Comparison of ENCODE assay signal across 22 cellular contexts in the genomic region with DNA sequence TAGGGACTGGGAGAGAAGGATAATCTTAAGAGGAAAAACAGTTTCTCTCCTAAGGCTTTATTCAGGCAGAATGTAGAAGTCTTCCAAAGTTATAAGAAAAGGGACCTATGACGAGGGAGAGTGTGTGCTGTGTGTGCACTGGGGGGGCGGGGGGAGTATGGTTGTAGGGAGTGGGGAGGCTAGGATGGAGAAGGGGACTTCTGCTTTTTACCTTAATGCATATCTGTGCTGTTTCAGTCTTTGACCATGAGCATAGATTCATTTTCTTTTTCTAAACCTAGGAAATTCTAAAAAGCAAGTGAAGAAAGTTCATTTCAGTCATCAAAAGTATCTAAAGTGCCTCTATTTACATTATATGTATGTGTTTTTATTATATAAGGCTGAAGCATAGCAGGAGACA. TPM values are rescaled to one million over a fixed set of nuclear protein-coding genes. Genes with fewer than 3 reads are reported as not detected.
DNase-seq lines count a peak whose midpoint lies in the region; ATAC-seq and TF ChIP-seq lines count a peak whose summit lies in the region.
"Had no signal": no experiment of that assay in that cellular context is flagged by ENCODE, and none has a peak within 500 bp of the region (broad histone marks: within the 10 kb centered on the region; RNA-seq: fewer than 3 reads in every experiment).

No MANE protein-coding gene starts in this region.

- no peak for TF ChIP-seq CTCF in heart right ventricle (IDR thresholded peaks at IDR 0.05)
- no peak for TF ChIP-seq CTCF in Loucy (conservative IDR thresholded peaks at IDR 0.05; ENCODE audit: low read length)
- TF ChIP-seq CTCF in mesothelial cell of epicardium (IDR thresholded peaks at IDR 0.05; ENCODE audit: unreplicated experiment) = no peak
- TF ChIP-seq CTCF in uterus (IDR thresholded peaks at IDR 0.05) = no peak

- H3K79me2 ChIP-seq in Loucy (ENCODE audit: insufficient read depth, low read length) = no peaks in the 10 kb centered on the region

- H3K27me3 ChIP-seq in heart right ventricle = no peaks in the 10 kb centered on the region
- H3K27me3 ChIP-seq in Loucy (ENCODE audit: insufficient read depth, low read length, poor library complexity, severe bottlenecking) = no peaks in the 10 kb centered on the region
- H3K27me3 ChIP-seq in uterus = no peaks in the 10 kb centered on the region
- H3K27me3 ChIP-seq: upper lobe of right lung had no signal

- H3K4me1 Mint-ChIP-seq in mesothelial cell of epicardium = peaks cover 20% of the 10 kb centered on the region
- H3K4me1 Mint-ChIP-seq: activated naive CD8-positive, alpha-beta T cell treated with anti-CD3 and anti-CD28 coated beads for 36 hours had no signal

- no peak overlapping the region for H3K4me3 ChIP-seq in heart right ventricle
- H3K4me3 ChIP-seq in Loucy (ENCODE audit: low read length, poor library complexity, severe bottlenecking) = no peak overlapping the region
- H3K4me3 ChIP-seq in uterus = no peak overlapping the region
- H3K4me3 ChIP-seq: upper lobe of right lung had no signal

- H3K27ac ChIP-seq in heart right ventricle (peak overlapping the region in 6 of 10 donors; percentile 22 to 86 (median 68)), uterus (peak overlapping the region; percentile 16 to 100)
- H3K27ac ChIP-seq: upper lobe of right lung had no signal

- intact Hi-C loops in heart right ventricle (cut with DNase I) (no loop called here), cardiac septum (cut with DNase I) (no loop called here), uterus (cut with DNase I; ENCODE audit: low total_unique reads) (no loop called here)

- H3K36me3 ChIP-seq in heart right ventricle (peaks cover 0 to 59% (median 10%) of the 10 kb centered on the region in 9 donors), Loucy (ENCODE audit: insufficient read depth, low read length) (no peaks in the 10 kb centered on the region), uterus (no peaks in the 10 kb centered on the region)

- DNase-seq in heart right ventricle = no peak
- DNase-seq in cardiac septum (ENCODE audit: low spot score) = no peak
- no peak for DNase-seq in mesothelial cell of epicardium (ENCODE audit: low spot score in 2 of 2, unreplicated experiment in 2 of 2)
- DNase-seq in uterus = no peak
- no peak for DNase-seq in RPMI8226
- DNase-seq in NCI-H510A treated with DMSO at 0.1 percent for 48 hours (lab: John Stamatoyannopoulos, UW) = no peak
- DNase-seq in NCI-H146 (lab: John Stamatoyannopoulos, UW) = no peak
- DNase-seq: activated CD4-positive, alpha-beta T cell treated with anti-CD3 and anti-CD28 coated beads for 36 hours; activated naive CD8-positive, alpha-beta T cell treated with anti-CD3 and anti-CD28 coated beads for 36 hours; glutamatergic neuron; midbrain; NCI-H526; stimulated activated CD4-positive, alpha-beta T cell treated with anti-CD3 and anti-CD28 coated beads, Interleukin-2, amount 100 ng/mL, for 24 hours; stimulated activated naive CD4-positive, alpha-beta T cell; SW 1271; upper lobe of right lung had no signal

- peak overlapping the region; percentile 59 for H3K27ac Mint-ChIP-seq in mesothelial cell of epicardium
- H3K27ac Mint-ChIP-seq: activated CD4-positive, alpha-beta T cell treated with anti-CD3 and anti-CD28 coated beads for 36 hours; activated naive CD8-positive, alpha-beta T cell treated with anti-CD3 and anti-CD28 coated beads for 36 hours; activated T-helper 1 cell treated with anti-CD3 and anti-CD28 coated beads, Interleukin-12 subunit alpha, Interleukin-12 subunit beta, Interleukin-2, Interleukin-4 antibody, amounts not matched to agents 30 ng/mL and 10 ng/mL and 1 ng/mL, durations not matched to agents 14 hours and 24 hours and 36 hours; endodermal cell had no signal

- H3K27me3 Mint-ChIP-seq in mesothelial cell of epicardium (ENCODE audit: low read depth) = no peaks in the 10 kb centered on the region
- H3K27me3 Mint-ChIP-seq: activated CD4-positive, alpha-beta T cell treated with anti-CD3 and anti-CD28 coated beads for 36 hours; activated naive CD8-positive, alpha-beta T cell treated with anti-CD3 and anti-CD28 coated beads for 36 hours had no signal

- no peak overlapping the region for H3K9ac ChIP-seq in Loucy (ENCODE audit: low read depth, low read length, poor library complexity, severe bottlenecking)

- peaks cover 6 to 93% (median 74%) of the 10 kb centered on the region in 9 donors for H3K4me1 ChIP-seq in heart right ventricle
- no peaks in the 10 kb centered on the region for H3K4me1 ChIP-seq in Loucy (ENCODE audit: insufficient read depth, low read length, poor library complexity, severe bottlenecking)
- H3K4me1 ChIP-seq in uterus = peaks cover 0 to 5% of the 10 kb centered on the region in 2 donors

- peaks cover 10% of the 10 kb centered on the region for H3K36me3 Mint-ChIP-seq in mesothelial cell of epicardium
- H3K36me3 Mint-ChIP-seq: activated naive CD8-positive, alpha-beta T cell treated with anti-CD3 and anti-CD28 coated beads for 36 hours had no signal

- no peak overlapping the region for H3K4me2 ChIP-seq in Loucy (ENCODE audit: low read depth, low read length, poor library complexity, severe bottlenecking)

- TF ChIP-seq POLR2A in uterus (IDR thresholded peaks at IDR 0.05) = no peak

- H3K9me3 ChIP-seq in heart right ventricle (no peaks in the 10 kb centered on the region), Loucy (ENCODE audit: insufficient read depth, low read depth, low read length) (no peaks in the 10 kb centered on the region), uterus (no peaks in the 10 kb centered on the region)
- H3K9me3 ChIP-seq: upper lobe of right lung had no signal

- H3K4me3 Mint-ChIP-seq in mesothelial cell of epicardium = no peak overlapping the region
- H3K4me3 Mint-ChIP-seq: activated CD4-positive, alpha-beta T cell treated with anti-CD3 and anti-CD28 coated beads for 36 hours; activated naive CD8-positive, alpha-beta T cell treated with anti-CD3 and anti-CD28 coated beads for 36 hours; activated T-helper 1 cell treated with anti-CD3 and anti-CD28 coated beads, Interleukin-12 subunit alpha, Interleukin-12 subunit beta, Interleukin-2, Interleukin-4 antibody, amounts not matched to agents 30 ng/mL and 10 ng/mL and 1 ng/mL, durations not matched to agents 14 hours and 24 hours and 36 hours; endodermal cell; nephron had no signal

- no peaks in the 10 kb centered on the region for H3K9me2 ChIP-seq in Loucy (replicated peaks; ENCODE audit: low read depth, low read length)

- H3K9me3 Mint-ChIP-seq in mesothelial cell of epicardium = no peaks in the 10 kb centered on the region
- H3K9me3 Mint-ChIP-seq: activated naive CD8-positive, alpha-beta T cell treated with anti-CD3 and anti-CD28 coated beads for 36 hours; activated T-helper 1 cell treated with anti-CD3 and anti-CD28 coated beads, Interleukin-12 subunit alpha, Interleukin-12 subunit beta, Interleukin-2, Interleukin-4 antibody, amounts not matched to agents 30 ng/mL and 10 ng/mL and 1 ng/mL, durations not matched to agents 14 hours and 24 hours and 36 hours; endodermal cell; nephron had no signal

- ATAC-seq in heart right ventricle = no peak
- ATAC-seq: activated CD4-positive, alpha-beta T cell treated with anti-CD3 and anti-CD28 coated beads for 36 hours; HCT116; left lobe of liver had no signal

- no peaks in the 10 kb centered on the region for H4K20me1 ChIP-seq in Loucy (ENCODE audit: insufficient read depth, low read length, poor library complexity, severe bottlenecking)

- 78 to 89% methylated on average over 2 of the region's 2 CpGs for WGBS in heart right ventricle, 2 donors

- no peaks in the 10 kb centered on the region for H3F3A ChIP-seq in Loucy (ENCODE audit: low read depth)

- H2AFZ ChIP-seq in Loucy (ENCODE audit: low read length) = 0 out of 2 replicates have a peak overlapping the region, but pooled peaks have one; percentile 41

RNA-seq across cellular contexts. Expression of a gene that starts 52.6 kb away (rescaled TPM):
- total RNA-seq in heart right ventricle (1 to 10 TPM; 2.7 to 7.7 (median 5.1) TPM), cardiac septum (7.1 TPM), mesothelial cell of epicardium (14.5 to 15.5 TPM (median 15.5 TPM) in 3 replicates), uterus (10 to 100 TPM; 11.3 to 49.4 (median 38.7) TPM)
- 1 to 10 TPM; 1.4 to 6.5 TPM for polyA plus RNA-seq in heart right ventricle
